27 cellular contexts compared by ENCODE assay signal in the genomic region with DNA sequence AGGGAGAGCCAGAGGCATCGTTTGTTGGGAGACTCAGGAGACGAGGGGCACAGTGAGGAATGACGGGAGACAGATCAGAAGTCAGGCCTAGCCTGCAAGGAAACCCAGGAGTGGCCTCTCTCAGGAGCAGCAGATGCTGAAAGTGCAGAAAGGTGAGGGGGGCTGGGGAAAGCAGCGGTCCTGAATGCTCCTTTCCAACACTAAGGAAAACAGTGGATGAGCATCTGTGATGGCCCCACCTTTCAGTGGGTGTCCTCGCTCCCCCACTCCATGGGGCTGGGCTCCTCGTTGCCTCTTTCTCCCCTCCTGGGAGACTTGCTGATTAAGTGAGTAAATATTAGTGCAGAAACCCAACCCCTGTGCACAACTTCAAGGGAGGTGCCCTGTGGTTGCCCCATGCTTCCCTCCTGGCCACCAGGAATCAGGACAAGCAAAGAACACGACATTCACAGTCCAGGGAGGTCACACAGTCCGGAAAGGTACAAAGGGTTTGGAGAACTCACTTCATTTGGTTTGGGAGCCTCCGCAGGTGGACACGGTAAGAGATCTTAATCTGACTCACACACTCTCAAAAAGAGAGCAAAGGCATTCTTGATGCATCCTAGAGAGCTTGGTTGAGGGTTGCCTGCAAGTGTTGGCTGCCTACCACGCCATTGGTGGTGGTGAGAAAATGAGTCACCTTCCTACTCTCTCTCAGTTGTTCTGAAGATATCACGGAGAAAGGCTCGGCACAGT. TPM values are rescaled to one million over a fixed set of nuclear protein-coding genes. Genes with fewer than 3 reads are reported as not detected.
DNase-seq lines count a peak whose midpoint lies in the region; ATAC-seq and TF ChIP-seq lines count a peak whose summit lies in the region.
"Had no signal": no experiment of that assay in that cellular context is flagged by ENCODE, and none has a peak within 500 bp of the region (broad histone marks: within the 10 kb centered on the region; RNA-seq: fewer than 3 reads in every experiment).

No MANE protein-coding gene starts in this region.

- TF ChIP-seq CTCF in RWPE2 (IDR thresholded peaks at IDR 0.05; ENCODE audit: poor library complexity, severe bottlenecking) (no peak), upper lobe of right lung (IDR thresholded peaks at IDR 0.05) (no peak)

- H3K9me3 ChIP-seq in RWPE2 (ENCODE audit: severe bottlenecking) (no peaks in the 10 kb centered on the region), upper lobe of right lung (no peaks in the 10 kb centered on the region)
- H3K9me3 ChIP-seq: colonic mucosa, esophagus squamous epithelium, pancreas, sigmoid colon, testis had no signal

- CTCF ChIA-PET in activated CD4-positive, alpha-beta T cell treated with anti-CD3 and anti-CD28 coated beads, Interleukin-2, amount 10 ng/mL, durations not matched to agents 7 days and 5 days (lab: Charles Lee), result no interaction called here

- POLR2A ChIA-PET in activated CD4-positive, alpha-beta T cell treated with anti-CD3 and anti-CD28 coated beads, Interleukin-2, amount 10 ng/mL, durations not matched to agents 7 days and 5 days (lab: Charles Lee), result no interaction called here

- ATAC-seq in RWPE2 (ENCODE audit: low read depth) (peak; percentile 26; the same call in 2 of the 3 replicates), upper lobe of right lung (no peak)
- ATAC-seq: left ventricle myocardium superior, Panc1, pancreas had no signal

- no peak overlapping the region for H3K27ac Mint-ChIP-seq in activated CD4-positive, alpha-beta T cell treated with anti-CD3 and anti-CD28 coated beads, Interleukin-2, amount 10 ng/mL, durations not matched to agents 7 days and 5 days
- H3K27ac Mint-ChIP-seq: activated B cell treated with CpG ODN at 0.5 μM for 24 hours, immature natural killer cell, nephron had no signal

- DNase-seq in activated CD4-positive, alpha-beta T cell treated with anti-CD3 and anti-CD28 coated beads, Interleukin-2, amount 50 U/mL, for 48 hours, result peak; percentile 11 to 31
- no peak for DNase-seq in activated CD4-positive, alpha-beta T cell treated with anti-CD3 and anti-CD28 coated beads, Interleukin-2, amount 10 ng/mL, durations not matched to agents 7 days and 5 days
- peak; percentile 22 for DNase-seq in ACHN
- DNase-seq in RWPE2 (ENCODE audit: low spot score), result peak; percentile 62
- DNase-seq in mesenteric fat pad (ENCODE audit: low spot score), result peak; percentile 53
- no peak for DNase-seq in NCI-H748 treated with DMSO at 0.1 percent for 48 hours (lab: John Stamatoyannopoulos, UW)
- DNase-seq in upper lobe of right lung, result no peak
- DNase-seq in AG08395 (ENCODE audit: low spot score), result no peak
- DNase-seq: activated B cell treated with CpG ODN at 0.5 μM for 24 hours, activated gamma-delta T cell, colonic mucosa, DMS53, esophagus squamous epithelium, hippocampal formation, immature natural killer cell, IMR-90, left ventricle myocardium superior, midbrain, NCI-H1105, pancreas, sigmoid colon, testis had no signal

- no peaks in the 10 kb centered on the region for H3K4me1 Mint-ChIP-seq in activated CD4-positive, alpha-beta T cell treated with anti-CD3 and anti-CD28 coated beads, Interleukin-2, amount 10 ng/mL, durations not matched to agents 7 days and 5 days
- H3K4me1 Mint-ChIP-seq: activated B cell treated with CpG ODN at 0.5 μM for 24 hours, immature natural killer cell had no signal

- no peak overlapping the region for H3K4me3 ChIP-seq in RWPE2 (ENCODE audit: severe bottlenecking)
- H3K4me3 ChIP-seq in upper lobe of right lung, result no peak overlapping the region
- H3K4me3 ChIP-seq: colonic mucosa, esophagus squamous epithelium, pancreas, sigmoid colon, testis had no signal

- H3K36me3 Mint-ChIP-seq in activated CD4-positive, alpha-beta T cell treated with anti-CD3 and anti-CD28 coated beads, Interleukin-2, amount 10 ng/mL, durations not matched to agents 7 days and 5 days (ENCODE audit: low read depth), result no peaks in the 10 kb centered on the region
- H3K36me3 Mint-ChIP-seq: immature natural killer cell had no signal

- H3K36me3 ChIP-seq in RWPE2 (ENCODE audit: low read depth) (no peaks in the 10 kb centered on the region), upper lobe of right lung (no peaks in the 10 kb centered on the region)
- H3K36me3 ChIP-seq: colonic mucosa, esophagus squamous epithelium, pancreas, sigmoid colon had no signal

- intact Hi-C loops in upper lobe of right lung (cut with DNase I), result no loop called here

- H3K4me1 ChIP-seq in RWPE2 (ENCODE audit: insufficient read depth, poor library complexity, severe bottlenecking) (no peaks in the 10 kb centered on the region), upper lobe of right lung (no peaks in the 10 kb centered on the region)
- H3K4me1 ChIP-seq: colonic mucosa, esophagus squamous epithelium, sigmoid colon, testis had no signal

- H3K27ac ChIP-seq in RWPE2 (ENCODE audit: poor library complexity, severe bottlenecking) (no peak overlapping the region), upper lobe of right lung (no peak overlapping the region)
- H3K27ac ChIP-seq: colonic mucosa, esophagus squamous epithelium, pancreas, sigmoid colon, testis had no signal

- no peak overlapping the region for H3K4me3 Mint-ChIP-seq in activated CD4-positive, alpha-beta T cell treated with anti-CD3 and anti-CD28 coated beads, Interleukin-2, amount 10 ng/mL, durations not matched to agents 7 days and 5 days
- H3K4me3 Mint-ChIP-seq: activated B cell treated with CpG ODN at 0.5 μM for 24 hours, immature natural killer cell, nephron had no signal

- no peaks in the 10 kb centered on the region for H3K9me3 Mint-ChIP-seq in activated CD4-positive, alpha-beta T cell treated with anti-CD3 and anti-CD28 coated beads, Interleukin-2, amount 10 ng/mL, durations not matched to agents 7 days and 5 days
- H3K9me3 Mint-ChIP-seq: activated B cell treated with CpG ODN at 0.5 μM for 24 hours, immature natural killer cell, nephron had no signal

- H3K27me3 ChIP-seq in RWPE2 (ENCODE audit: insufficient read depth, poor library complexity, severe bottlenecking), result peaks cover 15% of the 10 kb centered on the region
- H3K27me3 ChIP-seq in upper lobe of right lung, result peaks cover 5% of the 10 kb centered on the region
- H3K27me3 ChIP-seq: colonic mucosa, pancreas, testis had no signal

- in situ Hi-C loops in ACHN (cut with HindIII; ENCODE audit: low pct_ligation_motif_present, low pct_unique_long_range_greater_than_20kb, low sequenced_read_pairs), result no loop called here

- H3K27me3 Mint-ChIP-seq in activated CD4-positive, alpha-beta T cell treated with anti-CD3 and anti-CD28 coated beads, Interleukin-2, amount 10 ng/mL, durations not matched to agents 7 days and 5 days, result no peaks in the 10 kb centered on the region

RNA-seq across cellular contexts. Expression of gene BPIFB1, which starts 9.7 kb away (rescaled TPM):
- total RNA-seq in activated CD4-positive, alpha-beta T cell treated with anti-CD3 and anti-CD28 coated beads, Interleukin-2, amount 10 ng/mL, durations not matched to agents 7 days and 5 days, result not detected
- total RNA-seq in mesenteric fat pad, result not detected
- 0.67 TPM for total RNA-seq in upper lobe of right lung
- total RNA-seq: A673, activated B cell treated with CpG ODN at 0.5 μM for 24 hours, frontal cortex, IMR-90, left ventricle myocardium superior, NCI-H460, sigmoid colon had no signal

RNA-seq across cellular contexts. Expression of gene BPIFA1, which starts 37.5 kb away (rescaled TPM):
- total RNA-seq in activated CD4-positive, alpha-beta T cell treated with anti-CD3 and anti-CD28 coated beads, Interleukin-2, amount 10 ng/mL, durations not matched to agents 7 days and 5 days, result not detected
- total RNA-seq in mesenteric fat pad, result not detected
- total RNA-seq in upper lobe of right lung, result not detected
- total RNA-seq: A673, activated B cell treated with CpG ODN at 0.5 μM for 24 hours, colonic mucosa, esophagus squamous epithelium, frontal cortex, IMR-90, left ventricle myocardium superior, NCI-H460, pancreas, sigmoid colon, testis had no signal

RNA-seq across cellular contexts. Expression of gene BPIFA3, which starts 56.1 kb away (rescaled TPM):
- total RNA-seq in activated CD4-positive, alpha-beta T cell treated with anti-CD3 and anti-CD28 coated beads, Interleukin-2, amount 10 ng/mL, durations not matched to agents 7 days and 5 days, result not detected
- total RNA-seq in mesenteric fat pad, result not detected
- total RNA-seq in upper lobe of right lung, result not detected
- total RNA-seq: A673, activated B cell treated with CpG ODN at 0.5 μM for 24 hours, colonic mucosa, esophagus squamous epithelium, frontal cortex, IMR-90, left ventricle myocardium superior, NCI-H460, pancreas, sigmoid colon had no signal

Comparison
In these comparisons a context has a peak if more than half of its experiments do, and no peak if none do; other contexts are left out.
1. DNase-seq: peak in activated CD4-positive, alpha-beta T cell treated with anti-CD3 and anti-CD28 coated beads, Interleukin-2, amount 50 U/mL, for 48 hours (2 of 2), ACHN (single experiment), RWPE2 (single experiment) and mesenteric fat pad (single experiment); none in activated CD4-positive, alpha-beta T cell treated with anti-CD3 and anti-CD28 coated beads, Interleukin-2, amount 10 ng/mL, durations not matched to agents 7 days and 5 days (single experiment), NCI-H748 treated with DMSO at 0.1 percent for 48 hours (single experiment), upper lobe of right lung (single experiment) and AG08395 (single experiment).